In the genomic region with DNA sequence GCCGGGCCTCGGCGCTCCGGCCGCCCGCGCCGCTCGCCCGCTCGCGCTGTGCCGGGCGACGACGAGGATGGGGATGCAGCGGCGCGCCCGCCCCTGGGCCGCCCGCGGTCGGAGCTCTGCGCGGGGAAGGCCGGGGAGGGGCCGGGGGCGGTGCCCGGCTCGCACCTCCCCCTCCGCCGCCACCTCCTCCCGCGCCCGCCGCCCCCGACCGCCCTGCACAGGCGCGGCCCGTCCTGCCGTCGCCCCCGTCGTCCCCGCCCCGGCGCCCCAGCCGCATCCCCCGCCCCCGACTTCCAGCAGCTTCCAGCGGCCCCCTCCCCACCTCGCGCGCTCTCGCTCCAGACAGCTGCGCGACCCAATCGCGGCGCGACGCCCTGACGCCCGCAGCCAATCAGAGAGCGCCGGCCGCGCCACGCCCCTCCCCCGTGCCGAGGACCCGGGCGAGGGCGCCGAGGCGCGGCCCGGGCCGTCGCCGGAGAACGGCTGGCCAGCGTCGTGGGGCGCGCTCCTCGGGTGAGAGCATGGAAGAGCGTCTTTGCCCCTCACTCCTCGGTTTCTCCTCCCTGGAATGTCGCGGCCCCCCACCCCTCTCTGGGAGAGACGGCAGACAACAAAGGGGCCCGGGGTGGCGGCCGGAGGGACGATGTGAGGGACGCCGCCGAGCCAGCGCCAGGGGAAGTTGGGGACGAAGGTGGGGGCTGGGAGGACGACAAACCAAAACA, we compare ENCODE assay signal across 8 cellular contexts. TPM values are rescaled to one million over a fixed set of nuclear protein-coding genes. Genes with fewer than 3 reads are reported as not detected.
DNase-seq lines count a peak whose midpoint lies in the region; TF ChIP-seq lines count a peak whose summit lies in the region.

A gene with protein sequence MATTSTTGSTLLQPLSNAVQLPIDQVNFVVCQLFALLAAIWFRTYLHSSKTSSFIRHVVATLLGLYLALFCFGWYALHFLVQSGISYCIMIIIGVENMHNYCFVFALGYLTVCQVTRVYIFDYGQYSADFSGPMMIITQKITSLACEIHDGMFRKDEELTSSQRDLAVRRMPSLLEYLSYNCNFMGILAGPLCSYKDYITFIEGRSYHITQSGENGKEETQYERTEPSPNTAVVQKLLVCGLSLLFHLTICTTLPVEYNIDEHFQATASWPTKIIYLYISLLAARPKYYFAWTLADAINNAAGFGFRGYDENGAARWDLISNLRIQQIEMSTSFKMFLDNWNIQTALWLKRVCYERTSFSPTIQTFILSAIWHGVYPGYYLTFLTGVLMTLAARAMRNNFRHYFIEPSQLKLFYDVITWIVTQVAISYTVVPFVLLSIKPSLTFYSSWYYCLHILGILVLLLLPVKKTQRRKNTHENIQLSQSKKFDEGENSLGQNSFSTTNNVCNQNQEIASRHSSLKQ (minus strand): TSS at position 69 of the 722 bp plus-strand sequence. CDS start 70 bp downstream, outside the sequence.

- H3K27me3 ChIP-seq in adipocyte (replicated peaks; ENCODE audit: control insufficient read depth, insufficient read depth, low read length): no peaks in the 10 kb centered on the region
- H3K27me3 ChIP-seq in trophoblast cell (ENCODE audit: insufficient read depth, low read length): no peaks in the 10 kb centered on the region
- no peaks in the 10 kb centered on the region for H3K27me3 ChIP-seq in tibial nerve

- H3K4me2 ChIP-seq in trophoblast cell (ENCODE audit: low read length): peak within 1 kb of the TSS; percentile 83

- intact Hi-C loops in cardiac septum (cut with DNase I): no loop called here

- H4K91ac ChIP-seq in trophoblast cell (ENCODE audit: low read depth, low read length): peak within 1 kb of the TSS; percentile 97

- POLR2A ChIA-PET in HEK293T (lab: Yijun Ruan, JAX): interaction anchor here (0.7 to 1.0 kb wide), 3 partner anchors 11 to 14 kb away, joined by 3 to 6 read pairs (median 4); no protein-coding TSS in a partner anchor

- H3K4me1 ChIP-seq in adipocyte (ENCODE audit: control insufficient read depth, insufficient read depth, low read length) (peaks cover 12% of the 10 kb centered on the region), trophoblast cell (ENCODE audit: control insufficient read depth in 1 of 2, insufficient read depth in 2 of 2, low read length in 2 of 2) (peaks cover 0 to 9% of the 10 kb centered on the region in 2 experiments), tibial nerve (peaks cover 0 to 20% (median 4%) of the 10 kb centered on the region in 4 donors)

- H2BK5ac ChIP-seq in trophoblast cell (ENCODE audit: low read depth, low read length, poor library complexity): peak within 1 kb of the TSS; percentile 93

- peak within 1 kb of the TSS; percentile 93 for H2BK120ac ChIP-seq in trophoblast cell (ENCODE audit: insufficient read depth, low read length, poor library complexity)

- peak within 1 kb of the TSS; percentile 85 for H3K9ac ChIP-seq in adipocyte (ENCODE audit: low read length)
- peak within 1 kb of the TSS; percentile 74 for H3K9ac ChIP-seq in trophoblast cell (ENCODE audit: low read length)

- H3K36me3 ChIP-seq in adipocyte (ENCODE audit: control insufficient read depth, insufficient read depth, low read length, severe bottlenecking) (no peaks in the 10 kb centered on the region), trophoblast cell (ENCODE audit: control insufficient read depth in 1 of 2, insufficient read depth in 2 of 2, low read length in 2 of 2) (no peaks in the 10 kb centered on the region), tibial nerve (no peaks in the 10 kb centered on the region)

- H3K14ac ChIP-seq in trophoblast cell (ENCODE audit: low read length): peak within 1 kb of the TSS; percentile 78

- peak within 1 kb of the TSS; percentile 90 for H4K12ac ChIP-seq in trophoblast cell (ENCODE audit: low read depth, low read length)

- peaks cover 7% of the 10 kb centered on the region for H3K79me2 ChIP-seq in trophoblast cell (ENCODE audit: control insufficient read depth, insufficient read depth, low read length, poor library complexity)

- peak within 1 kb of the TSS; percentile 83 for H3K4me3 ChIP-seq in adipocyte (ENCODE audit: low read length)
- peak within 1 kb of the TSS; percentile 88 for H3K4me3 ChIP-seq in trophoblast cell (ENCODE audit: low read depth, low read length)
- H3K4me3 ChIP-seq in tibial nerve: peak within 1 kb of the TSS; percentile 69 to 88 (median 72)

- no CpG with 5 or more reads among the region's 104 CpGs for WGBS in trophoblast cell (ENCODE audit: extremely low coverage, insufficient coverage, insufficient read length)
- WGBS in tibial nerve, 2 donors: 0 to 1% methylated on average over 24 to 39 of the region's 104 CpGs

- H3K18ac ChIP-seq in trophoblast cell (ENCODE audit: low read length): peak within 1 kb of the TSS; percentile 71

- H3K9me3 ChIP-seq in adipocyte (ENCODE audit: control insufficient read depth, low read length): no peaks in the 10 kb centered on the region
- H3K9me3 ChIP-seq in trophoblast cell (ENCODE audit: insufficient read depth, low read depth, low read length): no peaks in the 10 kb centered on the region
- no peaks in the 10 kb centered on the region for H3K9me3 ChIP-seq in tibial nerve

- peak within 1 kb of the TSS; percentile 91 for H4K8ac ChIP-seq in trophoblast cell (ENCODE audit: low read depth, low read length)

- CTCF ChIA-PET in HEK293T (lab: Yijun Ruan, JAX): no interaction called here

- peaks cover 8% of the 10 kb centered on the region for H3K79me1 ChIP-seq in trophoblast cell (ENCODE audit: low read length)

- H3K23ac ChIP-seq in trophoblast cell (ENCODE audit: low read length): no peak within 1 kb of the TSS

- H2BK12ac ChIP-seq in trophoblast cell (ENCODE audit: low read length): no peak within 1 kb of the TSS

- TF ChIP-seq POLR2A in tibial nerve (IDR thresholded peaks at IDR 0.05): peak; percentile 61 to 93

- H3K27ac ChIP-seq in trophoblast cell (ENCODE audit: low read depth, low read length): peak within 1 kb of the TSS; percentile 92
- peak within 1 kb of the TSS; percentile 89 to 94 (median 94) for H3K27ac ChIP-seq in tibial nerve

- peak in 1 of 2 donors; percentile 90 for TF ChIP-seq EP300 in tibial nerve (IDR thresholded peaks at IDR 0.05)

- DNase-seq in GM04504 (ENCODE audit: low read depth) (peak; percentile 74), HEK293T (ENCODE audit: extremely low spot score) (peak; percentile 96), NCI-H1048 (lab: John Stamatoyannopoulos, UW) (peak; percentile 79), SW480 (ENCODE audit: low spot score) (peak; percentile 91), adipocyte (ENCODE audit: low read depth) (peak; percentile 96), cardiac septum (ENCODE audit: low spot score) (peak; percentile 95), trophoblast cell (peak; percentile 75 to 87), tibial nerve (ENCODE audit: low spot score in 2 of 2) (peak; percentile 69 to 75)

- H2AK5ac ChIP-seq in trophoblast cell (ENCODE audit: low read length): no peak within 1 kb of the TSS

- H3K4ac ChIP-seq in trophoblast cell (ENCODE audit: low read depth, low read length): peak within 1 kb of the TSS; percentile 65

- H2AFZ ChIP-seq in trophoblast cell (ENCODE audit: insufficient read depth, low read length, poor library complexity): peak within 1 kb of the TSS; percentile 95

- peak in 2 of 5 experiments; percentile 10 to 34 for TF ChIP-seq CTCF in tibial nerve (IDR thresholded peaks at IDR 0.05)

TF ChIP-seq in HEK293T, 16 proteins besides CTCF, POLR2A, EP300 and RAD21:
- peak; percentile 83; the same call in 1 of the 2 replicates for TF ChIP-seq L3MBTL2 (conservative IDR thresholded peaks at IDR 0.05)
- TF ChIP-seq LEF1 (IDR thresholded peaks at IDR 0.05; ENCODE audit: borderline replicate concordance): peak; percentile 32; the same call in 1 of the 2 replicates
- no peak for TF ChIP-seq HDGF (IDR thresholded peaks at IDR 0.05; ENCODE audit: borderline replicate concordance)
- TF ChIP-seq, protein P1, sequence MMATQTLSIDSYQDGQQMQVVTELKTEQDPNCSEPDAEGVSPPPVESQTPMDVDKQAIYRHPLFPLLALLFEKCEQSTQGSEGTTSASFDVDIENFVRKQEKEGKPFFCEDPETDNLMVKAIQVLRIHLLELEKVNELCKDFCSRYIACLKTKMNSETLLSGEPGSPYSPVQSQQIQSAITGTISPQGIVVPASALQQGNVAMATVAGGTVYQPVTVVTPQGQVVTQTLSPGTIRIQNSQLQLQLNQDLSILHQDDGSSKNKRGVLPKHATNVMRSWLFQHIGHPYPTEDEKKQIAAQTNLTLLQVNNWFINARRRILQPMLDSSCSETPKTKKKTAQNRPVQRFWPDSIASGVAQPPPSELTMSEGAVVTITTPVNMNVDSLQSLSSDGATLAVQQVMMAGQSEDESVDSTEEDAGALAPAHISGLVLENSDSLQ (IDR thresholded peaks at IDR 0.05): peak; percentile 89

RNA-seq across cellular contexts. Expression of the gene that starts here (rescaled TPM):
- total RNA-seq in cardiac septum: 48.2 TPM
- polyA plus RNA-seq in trophoblast cell (2013): 9.5 and 9.6 TPM in 2 replicates
- 10 to 100 TPM; 23.7 to 56.2 (median 45.5) TPM for total RNA-seq in tibial nerve

Comparison
In these comparisons a context has a peak if more than half of its experiments do, and no peak if none do; other contexts are left out.
1. Peak in every context shown above with its lines: DNase-seq, H3K4me3 ChIP-seq and H3K27ac ChIP-seq.